18 cellular contexts compared by ENCODE assay signal in the genomic region with DNA sequence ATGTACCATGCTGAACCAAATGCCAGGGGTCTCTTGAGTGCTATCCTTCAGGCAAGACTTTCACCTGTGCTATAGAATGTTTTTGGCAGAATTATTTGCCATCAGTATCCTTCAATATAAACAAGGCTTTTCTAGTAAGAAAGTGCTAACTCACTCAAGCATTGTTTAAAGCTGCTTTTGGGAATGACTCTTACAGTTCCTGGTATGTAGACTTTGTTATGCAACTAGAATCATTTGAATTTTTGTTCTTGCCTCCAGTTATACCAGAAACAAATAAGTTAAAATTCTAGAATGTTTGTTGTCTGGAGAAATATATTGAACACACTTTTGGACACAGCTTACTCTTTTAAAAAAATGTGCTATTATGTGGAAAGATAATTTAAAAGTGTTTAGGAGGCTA.
"Had no signal": no experiment of that assay in that cellular context is flagged by ENCODE, and none has a peak within 500 bp of the region (broad histone marks: within the 10 kb centered on the region; RNA-seq: fewer than 3 reads in every experiment).

No MANE protein-coding gene starts in this region.

- H3K4me1 ChIP-seq: body of pancreas, gastroesophageal sphincter, sigmoid colon, testis had no signal

- H3K27ac ChIP-seq: body of pancreas, cardiac muscle cell, gastroesophageal sphincter, sigmoid colon, testis had no signal

- H3K9me3 ChIP-seq: body of pancreas, gastroesophageal sphincter, sigmoid colon, testis had no signal

- H3K36me3 ChIP-seq: cardiac muscle cell, gastroesophageal sphincter, sigmoid colon had no signal

- H3K4me3 ChIP-seq: body of pancreas, cardiac muscle cell, gastroesophageal sphincter, sigmoid colon, testis had no signal

- DNase-seq: activated CD4-positive, alpha-beta memory T cell treated with anti-CD3 and anti-CD28 coated beads, Interleukin-2, amount 10 ng/mL, durations not matched to agents 7 days and 5 days; activated CD4-positive, alpha-beta T cell treated with anti-CD3 and anti-CD28 coated beads for 48 hours; activated effector memory CD4-positive, alpha-beta T cell treated with anti-CD3 and anti-CD28 coated beads, Interleukin-2, amount 50 U/mL, for 16 hours; activated naive CD4-positive, alpha-beta T cell treated with anti-CD3 and anti-CD28 coated beads, Interleukin-2, amount 10 ng/mL, durations not matched to agents 7 days and 5 days; body of pancreas; dermis blood vessel endothelial cell; effector CD8-positive, alpha-beta T cell; head of caudate nucleus; naive thymus-derived CD4-positive, alpha-beta T cell; occipital lobe; retina; sigmoid colon; stimulated activated CD4-positive, alpha-beta T cell treated with anti-CD3 and anti-CD28 coated beads, Interleukin-2, amount 100 ng/mL, for 48 hours; stimulated activated CD8-positive, alpha-beta memory T cell treated with anti-CD3 and anti-CD28 coated beads, Interleukin-4, amount 100 ng/mL, for 48 hours; stimulated activated naive B cell treated with anti-CD40 and anti-IgM and Interleukin-4, amounts not matched to agents 10 μg/mL and 1 μg/mL and 100 μg/mL, for 72 hours; testis had no signal

- H3K27me3 ChIP-seq: body of pancreas, cardiac muscle cell, gastroesophageal sphincter, sigmoid colon, testis had no signal
